ENCODE assay signal across 17 cellular contexts in genomic region chr5:39203291-39203922, GRCh38. TPM values are rescaled to one million over a fixed set of nuclear protein-coding genes. Genes with fewer than 3 reads are reported as not detected.
DNase-seq lines count a peak whose midpoint lies in the region; ATAC-seq and TF ChIP-seq lines count a peak whose summit lies in the region.
"Had no signal": no experiment of that assay in that cellular context is flagged by ENCODE, and none has a peak within 500 bp of the region (broad histone marks: within the 10 kb centered on the region; RNA-seq: fewer than 3 reads in every experiment).

No MANE protein-coding gene starts in this region.

- H3K36me3 Mint-ChIP-seq in CD4-positive, alpha-beta T cell (ENCODE audit: low read depth), result peaks cover 44% of the 10 kb centered on the region
- no peaks in the 10 kb centered on the region for H3K36me3 Mint-ChIP-seq in activated T-helper 2 cell treated with anti-CD3 and anti-CD28 coated beads, Interferon-gamma antibody, Interleukin-2, Interleukin-4, amounts not matched to agents 10 μg/mL and 5 μg/mL and 100 μg/mL, durations not matched to agents 14 hours and 24 hours and 36 hours (ENCODE audit: low read depth)
- peaks cover 18 to 33% (median 21%) of the 10 kb centered on the region in 3 donors for H3K36me3 Mint-ChIP-seq in naive thymus-derived CD8-positive, alpha-beta T cell

- intact Hi-C loops in CD4-positive, alpha-beta T cell (cut with DNase I, micrococcal nuclease), result loop anchor here (1.0 to 5.0 kb wide), 6 partner anchors 8 to 131 kb away; partner anchors contain the start of gene RICTOR (in 1 of the 2)
- intact Hi-C loops in activated T-helper 2 cell treated with anti-CD3 and anti-CD28 coated beads, Interferon-gamma antibody, Interleukin-2, Interleukin-4, amounts not matched to agents 10 μg/mL and 5 μg/mL and 100 μg/mL, durations not matched to agents 14 hours and 24 hours and 36 hours (cut with micrococcal nuclease), result loop anchor here (5.0 to 10.0 kb wide), 2 partner anchors 36 to 1631 kb away; partner anchors contain the start of gene RPL37
- intact Hi-C loops in ascending aorta (cut with DNase I), result no loop called here

- H3K27me3 ChIP-seq in CD4-positive, alpha-beta T cell (ENCODE audit: control insufficient read depth, insufficient read depth, low read length), result no peaks in the 10 kb centered on the region
- no peaks in the 10 kb centered on the region for H3K27me3 ChIP-seq in HL-60 (ENCODE audit: insufficient read depth, poor library complexity, severe bottlenecking)
- no peaks in the 10 kb centered on the region for H3K27me3 ChIP-seq in ascending aorta
- H3K27me3 ChIP-seq: BLaER1 treated with 17β-estradiol and CSF1 and Interleukin-3, amounts not matched to agents 10 nM and 100 nM; sigmoid colon; SJSA1 had no signal

- no peaks in the 10 kb centered on the region for H3K9me3 ChIP-seq in CD4-positive, alpha-beta T cell (ENCODE audit: control insufficient read depth, low read length)
- H3K9me3 ChIP-seq in ascending aorta, result no peaks in the 10 kb centered on the region
- H3K9me3 ChIP-seq: sigmoid colon, SJSA1 had no signal

- no peaks in the 10 kb centered on the region for H3K9me3 Mint-ChIP-seq in CD4-positive, alpha-beta T cell
- H3K9me3 Mint-ChIP-seq in activated T-helper 2 cell treated with anti-CD3 and anti-CD28 coated beads, Interferon-gamma antibody, Interleukin-2, Interleukin-4, amounts not matched to agents 10 μg/mL and 5 μg/mL and 100 μg/mL, durations not matched to agents 14 hours and 24 hours and 36 hours, result no peaks in the 10 kb centered on the region
- H3K9me3 Mint-ChIP-seq in naive thymus-derived CD8-positive, alpha-beta T cell, result no peaks in the 10 kb centered on the region

- TF ChIP-seq CTCF in CD4-positive, alpha-beta T cell (IDR thresholded peaks at IDR 0.05), result no peak
- TF ChIP-seq CTCF in HL-60 (IDR thresholded peaks at IDR 0.05; ENCODE audit: insufficient read depth, low read length), result no peak
- no peak for TF ChIP-seq CTCF in ascending aorta (IDR thresholded peaks at IDR 0.05)

- H3K27ac ChIP-seq in CD4-positive, alpha-beta T cell (ENCODE audit: low read depth, low read length), result peak overlapping the region; percentile 82
- H3K27ac ChIP-seq in HL-60 (replicated peaks), result peak overlapping the region; percentile 62
- H3K27ac ChIP-seq in ascending aorta, result no peak overlapping the region
- H3K27ac ChIP-seq: sigmoid colon, SJSA1 had no signal

- ATAC-seq in CD4-positive, alpha-beta T cell (ENCODE audit: poor library complexity), result peak; percentile 21
- peak; percentile 31 to 43 for ATAC-seq in naive thymus-derived CD8-positive, alpha-beta T cell
- ATAC-seq in GM19035 (IDR thresholded peaks at IDR 0.05; ENCODE audit: unreplicated experiment) (no peak), GM18873 (IDR thresholded peaks at IDR 0.05; ENCODE audit: low FRiP score, unreplicated experiment) (no peak)
- ATAC-seq: HCT116 had no signal

- H3K27ac Mint-ChIP-seq in CD4-positive, alpha-beta T cell, result peak overlapping the region; percentile 96
- H3K27ac Mint-ChIP-seq in activated T-helper 2 cell treated with anti-CD3 and anti-CD28 coated beads, Interferon-gamma antibody, Interleukin-2, Interleukin-4, amounts not matched to agents 10 μg/mL and 5 μg/mL and 100 μg/mL, durations not matched to agents 14 hours and 24 hours and 36 hours, result peak overlapping the region; percentile 90
- peak overlapping the region; percentile 93 to 100 (median 96) for H3K27ac Mint-ChIP-seq in naive thymus-derived CD8-positive, alpha-beta T cell

- H3K4me3 Mint-ChIP-seq in CD4-positive, alpha-beta T cell, result peak overlapping the region; percentile 93
- peak overlapping the region; percentile 89 for H3K4me3 Mint-ChIP-seq in activated T-helper 2 cell treated with anti-CD3 and anti-CD28 coated beads, Interferon-gamma antibody, Interleukin-2, Interleukin-4, amounts not matched to agents 10 μg/mL and 5 μg/mL and 100 μg/mL, durations not matched to agents 14 hours and 24 hours and 36 hours (ENCODE audit: low read depth)
- H3K4me3 Mint-ChIP-seq in naive thymus-derived CD8-positive, alpha-beta T cell, result peak overlapping the region; percentile 84 to 99 (median 96)

- H3K4me1 ChIP-seq in ascending aorta, result no peaks in the 10 kb centered on the region
- H3K4me1 ChIP-seq: sigmoid colon had no signal

- H3K4me3 ChIP-seq in HL-60 (replicated peaks; ENCODE audit: insufficient read depth, low read length) (peak overlapping the region; percentile 5; the same call in 1 of the 2 replicates), ascending aorta (no peak overlapping the region)
- H3K4me3 ChIP-seq: sigmoid colon, SJSA1 had no signal

- DNase-seq in CD4-positive, alpha-beta T cell, result no peak
- DNase-seq in HL-60 (ENCODE audit: low read depth in 1 of 2, low spot score in 1 of 2), result no peak
- no peak for DNase-seq in activated T-helper 2 cell treated with anti-CD3 and anti-CD28 coated beads, Interferon-gamma antibody, Interleukin-2, Interleukin-4, amounts not matched to agents 10 μg/mL and 5 μg/mL and 100 μg/mL, durations not matched to agents 14 hours and 24 hours and 36 hours (ENCODE audit: low spot score)
- DNase-seq in naive thymus-derived CD8-positive, alpha-beta T cell, result no peak
- DNase-seq in COLO668 (lab: John Stamatoyannopoulos, UW; ENCODE audit: unreplicated experiment), result no peak
- no peak for DNase-seq in ascending aorta (ENCODE audit: low spot score in 2 of 2)
- DNase-seq: anterior cingulate cortex, mesenchymal stem cell, NCI-H1105 treated with DMSO at 0.1 percent for 48 hours, occipital lobe, sigmoid colon had no signal

- POLR2A ChIA-PET in CD4-positive, alpha-beta T cell (lab: Charles Lee), result interaction anchor here (0.6 to 6.9 kb wide), 13 partner anchors 9 to 130 kb away, joined by 3 to 140 read pairs (median 6); partner anchors contain the start of gene FYB1
- POLR2A ChIA-PET in naive thymus-derived CD8-positive, alpha-beta T cell (lab: Charles Lee), result interaction anchor here (0.7 to 20.1 kb wide), 9 partner anchors 8 to 130 kb away, joined by 3 to 446 read pairs (median 8); partner anchors contain the start of gene FYB1

- no peaks in the 10 kb centered on the region for H3K36me3 ChIP-seq in ascending aorta
- H3K36me3 ChIP-seq: sigmoid colon, SJSA1 had no signal

- CTCF ChIA-PET in CD4-positive, alpha-beta T cell (lab: Charles Lee), result interaction anchor here (1.2 to 15.2 kb wide), 3 partner anchors 14 to 26 kb away, joined by 3 to 140 read pairs (median 17); no protein-coding TSS in a partner anchor

- no peaks in the 10 kb centered on the region for H3K27me3 Mint-ChIP-seq in CD4-positive, alpha-beta T cell
- no peaks in the 10 kb centered on the region for H3K27me3 Mint-ChIP-seq in activated T-helper 2 cell treated with anti-CD3 and anti-CD28 coated beads, Interferon-gamma antibody, Interleukin-2, Interleukin-4, amounts not matched to agents 10 μg/mL and 5 μg/mL and 100 μg/mL, durations not matched to agents 14 hours and 24 hours and 36 hours (ENCODE audit: low read depth)
- H3K27me3 Mint-ChIP-seq in naive thymus-derived CD8-positive, alpha-beta T cell, result peaks cover 0 to 1% (median 0%) of the 10 kb centered on the region in 5 donors

- peaks cover 52% of the 10 kb centered on the region for H3K4me1 Mint-ChIP-seq in CD4-positive, alpha-beta T cell (ENCODE audit: low read depth)
- peaks cover 67% of the 10 kb centered on the region for H3K4me1 Mint-ChIP-seq in activated T-helper 2 cell treated with anti-CD3 and anti-CD28 coated beads, Interferon-gamma antibody, Interleukin-2, Interleukin-4, amounts not matched to agents 10 μg/mL and 5 μg/mL and 100 μg/mL, durations not matched to agents 14 hours and 24 hours and 36 hours (ENCODE audit: low read depth)
- H3K4me1 Mint-ChIP-seq in naive thymus-derived CD8-positive, alpha-beta T cell, result peaks cover 28 to 74% (median 51%) of the 10 kb centered on the region in 4 donors

RNA-seq across cellular contexts. Expression of gene FYB1, which starts 16.0 kb away (rescaled TPM):
- 100 to 1,000 TPM; 478 to 497 TPM for total RNA-seq in CD4-positive, alpha-beta T cell
- total RNA-seq in activated T-helper 2 cell treated with anti-CD3 and anti-CD28 coated beads, Interferon-gamma antibody, Interleukin-2, Interleukin-4, amounts not matched to agents 10 μg/mL and 5 μg/mL and 100 μg/mL, durations not matched to agents 14 hours and 24 hours and 36 hours, result 66.4 and 70.7 TPM in 2 replicates
- total RNA-seq in naive thymus-derived CD8-positive, alpha-beta T cell, result 100 to 1,000 TPM; 579 to 642 TPM
- 100 to 1,000 TPM; 181 to 431 (median 312) TPM for polyA plus RNA-seq in naive thymus-derived CD8-positive, alpha-beta T cell
- 74.1 TPM for total RNA-seq in ascending aorta
- total RNA-seq: epithelial cell of proximal tubule had no signal

Comparison
In these comparisons a context has a peak if more than half of its experiments do, and no peak if none do; other contexts are left out.
1. ATAC-seq: peak in CD4-positive, alpha-beta T cell (single experiment) and naive thymus-derived CD8-positive, alpha-beta T cell (2 of 2); none in GM19035 (single experiment) and GM18873 (single experiment).
2. H3K27ac ChIP-seq: peak in CD4-positive, alpha-beta T cell (single experiment) and HL-60 (single experiment); none in ascending aorta (0 of 2).
3. Peak in every context shown above with its lines, with median percentiles within 50 percentile points of each other: H3K27ac Mint-ChIP-seq and H3K4me3 Mint-ChIP-seq.